ENCODE assay signal across 15 cellular contexts in the genomic region with DNA sequence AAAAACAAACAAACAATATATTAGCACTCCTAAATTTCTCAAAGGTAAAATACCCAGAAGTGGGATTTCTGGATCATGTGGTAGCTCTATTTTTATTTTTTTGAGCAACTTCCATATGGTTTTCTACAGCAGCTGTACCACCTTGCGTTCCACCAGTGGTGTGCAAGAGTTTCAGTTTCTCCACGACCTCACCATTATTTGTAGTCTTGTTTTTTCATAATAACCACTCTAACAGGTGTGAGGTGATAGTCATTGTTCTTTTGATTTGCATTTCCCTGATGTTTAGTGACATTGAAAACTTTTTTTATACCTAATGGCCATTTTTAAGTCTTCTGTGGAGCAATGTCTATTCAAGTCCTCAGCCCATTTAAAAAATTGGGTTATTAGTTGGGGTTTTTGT.
A peak's percentile ranks its signal among the peaks of the same experiment; 100 is the strongest.
DNase-seq lines count a peak whose midpoint lies in the region; ATAC-seq and TF ChIP-seq lines count a peak whose summit lies in the region.
"Had no signal": no experiment of that assay in that cellular context is flagged by ENCODE, and none has a peak within 500 bp of the region (broad histone marks: within the 10 kb centered on the region; RNA-seq: fewer than 3 reads in every experiment).

No MANE protein-coding gene starts in this region.

- H3K27me3 ChIP-seq in upper lobe of right lung, result no peaks in the 10 kb centered on the region
- H3K27me3 ChIP-seq: left lung had no signal

- no TSS peak for BruUV-seq in MCF 10A (replicated peaks; lab: Mats Ljungman, UMichigan)

- POLR2A ChIA-PET in MCF 10A (lab: Yijun Ruan, JAX), result no interaction called here

- TF ChIP-seq CTCF in MCF 10A (IDR thresholded peaks at IDR 0.05; ENCODE audit: unreplicated experiment) (no peak), upper lobe of right lung (IDR thresholded peaks at IDR 0.05) (no peak), GM13977 (IDR thresholded peaks at IDR 0.05; ENCODE audit: extremely low read depth, insufficient read depth, missing control alignments) (no peak)

- H3K4me1 ChIP-seq in upper lobe of right lung, result peaks cover 3% of the 10 kb centered on the region
- H3K4me1 ChIP-seq: left lung had no signal

- ATAC-seq in GM18520 (IDR thresholded peaks at IDR 0.05; ENCODE audit: unreplicated experiment) (peak; percentile 83), GM21390 (IDR thresholded peaks at IDR 0.05; ENCODE audit: unreplicated experiment) (peak; percentile 95), HG02884 (IDR thresholded peaks at IDR 0.05; ENCODE audit: unreplicated experiment) (peak; percentile 57), HG03457 (IDR thresholded peaks at IDR 0.05; ENCODE audit: unreplicated experiment) (peak; percentile 83), upper lobe of right lung (no peak)
- ATAC-seq: activated T-cell treated with anti-CD3 and anti-CD28 coated beads, Interleukin-2, amount 50 U/mL, for 72 hours; left lung had no signal

- peaks cover 4% of the 10 kb centered on the region for H3K36me3 Mint-ChIP-seq in MCF 10A (ENCODE audit: insufficient read depth, unreplicated experiment)

- H3K4me3 Mint-ChIP-seq in MCF 10A (ENCODE audit: unreplicated experiment), result no peak overlapping the region
- H3K4me3 Mint-ChIP-seq: activated CD4-positive, alpha-beta T cell treated with anti-CD3 and anti-CD28 coated beads, Interleukin-2, amount 10 ng/mL, durations not matched to agents 24 days and 14 days; activated T-cell treated with anti-CD3 and anti-CD28 coated beads, Interleukin-2, amount 50 U/mL, for 72 hours; endodermal cell had no signal

- peaks cover 25% of the 10 kb centered on the region for H3K9me3 Mint-ChIP-seq in MCF 10A (ENCODE audit: unreplicated experiment)

- H3K27ac Mint-ChIP-seq in MCF 10A (ENCODE audit: low read depth, unreplicated experiment), result no peak overlapping the region
- H3K27ac Mint-ChIP-seq: activated CD4-positive, alpha-beta T cell treated with anti-CD3 and anti-CD28 coated beads, Interleukin-2, amount 10 ng/mL, durations not matched to agents 24 days and 14 days; activated T-cell treated with anti-CD3 and anti-CD28 coated beads, Interleukin-2, amount 50 U/mL, for 72 hours; endodermal cell had no signal

- no peaks in the 10 kb centered on the region for H3K4me1 Mint-ChIP-seq in MCF 10A (ENCODE audit: insufficient read depth, unreplicated experiment)

- DNase-seq in MCF 10A (ENCODE audit: unreplicated experiment) (no peak), upper lobe of right lung (no peak), NCI-H446 (lab: John Stamatoyannopoulos, UW) (no peak), GM13977 (ENCODE audit: low spot score) (no peak)
- DNase-seq: activated CD4-positive, alpha-beta T cell treated with anti-CD3 and anti-CD28 coated beads, Interleukin-2, amount 10 ng/mL, durations not matched to agents 24 days and 14 days; activated T-cell treated with anti-CD3 and anti-CD28 coated beads, Interleukin-2, amount 50 U/mL, for 72 hours; central memory CD4-positive, alpha-beta T cell; endodermal cell; left lung; NCI-H2081 treated with DMSO at 0.1 percent for 48 hours; SHP77 treated with DMSO at 0.1 percent for 48 hours had no signal

- no peak overlapping the region for H3K4me3 ChIP-seq in upper lobe of right lung
- H3K4me3 ChIP-seq: left lung had no signal

- no peak overlapping the region for H3K27ac ChIP-seq in upper lobe of right lung
- H3K27ac ChIP-seq: left lung had no signal

- H3K27me3 Mint-ChIP-seq in MCF 10A (ENCODE audit: insufficient read depth, unreplicated experiment), result no peaks in the 10 kb centered on the region
- H3K27me3 Mint-ChIP-seq: activated CD4-positive, alpha-beta T cell treated with anti-CD3 and anti-CD28 coated beads, Interleukin-2, amount 10 ng/mL, durations not matched to agents 24 days and 14 days had no signal

- no peaks in the 10 kb centered on the region for H3K36me3 ChIP-seq in upper lobe of right lung
- H3K36me3 ChIP-seq: left lung had no signal

- H3K9me3 ChIP-seq in upper lobe of right lung, result no peaks in the 10 kb centered on the region

- intact Hi-C loops in MCF 10A (cut with micrococcal nuclease) (no loop called here), upper lobe of right lung (cut with DNase I) (no loop called here)

- in situ Hi-C loops in GM13977 (cut with MboI; ENCODE audit: low pct_unique_long_range_greater_than_20kb, low sequenced_read_pairs, unreplicated experiment), result no loop called here

- CTCF ChIA-PET in MCF 10A (lab: Yijun Ruan, JAX), result interaction anchor here (0.7 kb wide), 3 partner anchors 12 to 417 kb away, joined by 3 to 4 read pairs (median 3); no protein-coding TSS in a partner anchor
